10 cellular contexts compared by ENCODE assay signal in the genomic region with DNA sequence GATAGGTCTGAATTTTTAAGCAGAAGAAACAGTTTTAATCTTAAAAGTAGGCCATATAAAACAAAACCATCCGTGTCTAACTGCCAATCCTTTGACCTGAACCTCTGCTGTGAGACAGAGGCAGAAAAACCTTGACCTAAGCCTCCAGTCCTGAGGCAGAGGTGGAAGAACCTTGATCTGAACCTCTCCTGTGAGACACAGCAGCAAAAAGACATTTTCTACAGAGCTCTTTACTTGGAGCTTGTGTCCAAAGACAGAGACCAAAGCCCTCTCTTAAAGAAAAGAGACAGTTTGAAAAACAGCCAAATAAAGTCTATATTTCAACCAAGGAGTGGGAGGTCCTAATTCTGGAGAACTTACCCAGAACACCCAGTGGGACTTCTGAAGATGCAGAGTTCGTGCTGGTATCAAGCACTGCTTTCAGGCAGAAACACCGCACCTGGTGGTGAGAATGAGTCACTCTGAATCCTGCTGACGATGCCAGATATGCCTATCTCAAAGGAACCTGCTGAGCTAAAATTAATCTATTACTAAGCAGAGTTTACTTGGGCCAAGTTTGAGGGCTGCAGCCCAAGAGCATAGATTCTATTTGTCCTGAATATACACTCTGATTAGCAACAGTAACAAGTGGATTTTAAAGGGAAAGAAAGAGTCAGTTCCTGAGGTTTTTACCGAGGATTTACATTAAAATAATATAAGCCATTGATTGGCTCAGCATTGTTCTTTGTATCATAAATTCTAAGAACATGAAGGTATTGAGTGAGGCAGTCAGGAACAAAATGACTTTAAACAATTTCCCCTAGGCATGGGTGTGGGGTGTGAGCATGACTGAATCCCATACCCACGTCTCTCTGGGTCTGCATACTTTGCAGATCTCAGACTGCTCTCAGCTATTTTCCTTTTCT.
A peak's percentile ranks its signal among the peaks of the same experiment; 100 is the strongest.
DNase-seq lines count a peak whose midpoint lies in the region; ATAC-seq and TF ChIP-seq lines count a peak whose summit lies in the region.
"Had no signal": no experiment of that assay in that cellular context is flagged by ENCODE, and none has a peak within 500 bp of the region (broad histone marks: within the 10 kb centered on the region; RNA-seq: fewer than 3 reads in every experiment).

No MANE protein-coding gene starts in this region.

- peak overlapping the region; percentile 78 for H3K9ac ChIP-seq in MM.1S (ENCODE audit: low read length)
- H3K9ac ChIP-seq in Karpas-422 (ENCODE audit: low read length), result no peak overlapping the region

- H3K9me3 ChIP-seq in MM.1S (replicated peaks; ENCODE audit: insufficient read depth, low read length) (no peaks in the 10 kb centered on the region), Karpas-422 (ENCODE audit: low read length) (no peaks in the 10 kb centered on the region), WERI-Rb-1 (ENCODE audit: severe bottlenecking) (no peaks in the 10 kb centered on the region)

- H3K27ac ChIP-seq in MM.1S (ENCODE audit: low read length) (peak overlapping the region; percentile 97), Karpas-422 (ENCODE audit: low read length) (no peak overlapping the region), WERI-Rb-1 (no peak overlapping the region)

- H3K4me1 ChIP-seq in MM.1S (ENCODE audit: low read length), result peaks cover 35% of the 10 kb centered on the region
- H3K4me1 ChIP-seq in Karpas-422 (ENCODE audit: low read length), result no peaks in the 10 kb centered on the region

- H3K36me3 ChIP-seq in MM.1S (replicated peaks; ENCODE audit: insufficient read depth, low read length) (no peaks in the 10 kb centered on the region), Karpas-422 (ENCODE audit: insufficient read depth, low read length) (no peaks in the 10 kb centered on the region), WERI-Rb-1 (no peaks in the 10 kb centered on the region)

- H3K79me2 ChIP-seq in MM.1S (ENCODE audit: low read length), result 0 out of 2 replicates have a peak, but pooled peaks cover 2% of the 10 kb centered on the region
- no peaks in the 10 kb centered on the region for H3K79me2 ChIP-seq in Karpas-422 (ENCODE audit: low read length)

- H2AFZ ChIP-seq in MM.1S (ENCODE audit: low read length) (peak overlapping the region; percentile 16; the same call in 1 of the 2 replicates), Karpas-422 (ENCODE audit: low read length) (no peak overlapping the region)

- peak; percentile 58 for TF ChIP-seq CTCF in MM.1S (IDR thresholded peaks at IDR 0.05; ENCODE audit: low read length)
- no peak for TF ChIP-seq CTCF in WERI-Rb-1 (IDR thresholded peaks at IDR 0.05; ENCODE audit: low read depth, low read length)

- H3K27me3 ChIP-seq in MM.1S (replicated peaks; ENCODE audit: insufficient read depth, low read length) (no peaks in the 10 kb centered on the region), Karpas-422 (ENCODE audit: low read length) (no peaks in the 10 kb centered on the region), WERI-Rb-1 (ENCODE audit: insufficient read depth, low read depth, severe bottlenecking) (no peaks in the 10 kb centered on the region)

- H4K20me1 ChIP-seq in MM.1S (ENCODE audit: insufficient read depth, low read length) (no peaks in the 10 kb centered on the region), Karpas-422 (ENCODE audit: insufficient read depth, low read depth, low read length) (no peaks in the 10 kb centered on the region)

- DNase-seq in HCEC 1CT (peak; percentile 45), MM.1S (peak; percentile 98), mucosa of gallbladder (ENCODE audit: low spot score) (peak; percentile 79), Karpas-422 (no peak), WERI-Rb-1 (no peak), middle frontal gyrus (ENCODE audit: extremely low spot score, low spot score) (no peak)
- DNase-seq in stimulated activated naive CD4-positive, alpha-beta T cell treated with Interleukin-2 at 50 U/mL for 16 hours (lab: John Stamatoyannopoulos, UW), result no peak
- DNase-seq: activated CD4-positive, alpha-beta T cell treated with anti-CD3 and anti-CD28 coated beads for 48 hours had no signal

- H3K4me2 ChIP-seq in MM.1S (ENCODE audit: low read depth, low read length), result peak overlapping the region; percentile 92
- H3K4me2 ChIP-seq in Karpas-422 (ENCODE audit: low read depth, low read length, poor library complexity, severe bottlenecking), result no peak overlapping the region

- H3K9me2 ChIP-seq in MM.1S (replicated peaks; ENCODE audit: insufficient read depth, low read length) (no peaks in the 10 kb centered on the region), Karpas-422 (replicated peaks; ENCODE audit: insufficient read depth, low read length) (no peaks in the 10 kb centered on the region)

- peaks cover 35% of the 10 kb centered on the region for H3F3A ChIP-seq in MM.1S (ENCODE audit: insufficient read depth, low read length)

- peak; percentile 89 for ATAC-seq in GM18858 (IDR thresholded peaks at IDR 0.05; ENCODE audit: unreplicated experiment)
- ATAC-seq: HCT116 had no signal

- H3K4me3 ChIP-seq in MM.1S (ENCODE audit: low read length), result peak overlapping the region; percentile 53
- no peak overlapping the region for H3K4me3 ChIP-seq in Karpas-422 (ENCODE audit: low read length)
- H3K4me3 ChIP-seq in WERI-Rb-1 (ENCODE audit: low read depth, low read length), result no peak overlapping the region

Comparison
In these comparisons a context has a peak if more than half of its experiments do, and no peak if none do; other contexts are left out.
1. DNase-seq: peak in HCEC 1CT (single experiment), MM.1S (single experiment) and mucosa of gallbladder (single experiment); none in Karpas-422 (single experiment), WERI-Rb-1 (single experiment), middle frontal gyrus (single experiment) and stimulated activated naive CD4-positive, alpha-beta T cell treated with Interleukin-2 at 50 U/mL for 16 hours (single experiment).